Comparison of ENCODE assay signal across 1 cellular context in the genomic region with DNA sequence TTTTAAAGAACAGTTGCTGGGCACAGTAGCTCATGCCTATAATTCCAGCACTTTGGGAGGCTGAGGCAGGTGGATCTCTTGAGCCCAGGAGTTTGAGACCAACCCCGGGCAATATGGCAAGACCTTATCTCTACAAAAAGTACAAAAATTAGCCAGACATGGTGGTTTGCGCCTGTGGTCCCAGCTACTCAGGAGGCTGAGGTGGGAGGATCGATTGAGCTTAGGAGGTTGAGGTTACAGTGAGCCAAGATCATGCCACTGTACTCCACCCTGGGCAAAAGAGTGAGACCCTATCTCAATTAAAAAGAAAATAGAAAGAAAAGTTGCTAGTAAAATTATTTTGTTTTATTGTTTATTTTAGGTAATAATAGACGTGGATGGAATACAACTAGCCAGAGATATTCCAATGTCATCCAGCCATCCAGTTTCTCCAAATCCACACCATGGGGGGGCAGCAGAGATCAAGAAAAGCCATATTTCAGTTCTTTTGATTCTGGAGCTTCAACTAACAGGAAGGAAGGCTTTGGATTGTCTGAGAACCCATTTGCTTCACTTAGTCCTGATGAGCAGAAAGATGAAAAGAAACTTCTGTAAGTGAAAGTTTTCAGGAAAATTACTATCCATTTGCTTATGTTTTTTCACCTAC.
TF ChIP-seq lines count a peak whose summit lies in the region.

No MANE protein-coding gene starts in this region.

TF ChIP-seq in H1, 55 proteins besides CTCF, POLR2A, EP300 and RAD21:
- TF ChIP-seq KDM5A (IDR thresholded peaks at IDR 0.05; ENCODE audit: low read length) = no peak
- TF ChIP-seq SP2 (IDR thresholded peaks at IDR 0.05; ENCODE audit: low read length) = no peak
- no peak for TF ChIP-seq SRF (IDR thresholded peaks at IDR 0.05; ENCODE audit: low read depth, low read length)
- TF ChIP-seq, protein P1, sequence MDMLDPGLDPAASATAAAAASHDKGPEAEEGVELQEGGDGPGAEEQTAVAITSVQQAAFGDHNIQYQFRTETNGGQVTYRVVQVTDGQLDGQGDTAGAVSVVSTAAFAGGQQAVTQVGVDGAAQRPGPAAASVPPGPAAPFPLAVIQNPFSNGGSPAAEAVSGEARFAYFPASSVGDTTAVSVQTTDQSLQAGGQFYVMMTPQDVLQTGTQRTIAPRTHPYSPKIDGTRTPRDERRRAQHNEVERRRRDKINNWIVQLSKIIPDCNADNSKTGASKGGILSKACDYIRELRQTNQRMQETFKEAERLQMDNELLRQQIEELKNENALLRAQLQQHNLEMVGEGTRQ (IDR thresholded peaks at IDR 0.05; ENCODE audit: low read length) = no peak
- TF ChIP-seq BCL11A (IDR thresholded peaks at IDR 0.05; ENCODE audit: low read depth in 2 of 2, low read length in 2 of 2) = no peak
- no peak for TF ChIP-seq CBX5 (IDR thresholded peaks at IDR 0.05; ENCODE audit: low read depth, low read length)
- TF ChIP-seq HDAC2 (IDR thresholded peaks at IDR 0.05; ENCODE audit: borderline replicate concordance in 1 of 2, low read depth in 2 of 2, low read length in 2 of 2) = no peak
